1 cellular context compared by ENCODE assay signal in genomic region chr11:117931971-117932370, GRCh38.
TF ChIP-seq lines count a peak whose summit lies in the region.

No MANE protein-coding gene starts in this region.

TF ChIP-seq in GM12878, 131 proteins besides CTCF, POLR2A, EP300 and RAD21 (continued from another document and continues in another):
- no peak for TF ChIP-seq CUX1 (IDR thresholded peaks at IDR 0.05; ENCODE audit: insufficient replicate concordance, low read depth, low read length)
- TF ChIP-seq PRDM15 (CRISPR knock-in tag; IDR thresholded peaks at IDR 0.05): no peak
- TF ChIP-seq WRNIP1 (IDR thresholded peaks at IDR 0.05; ENCODE audit: borderline replicate concordance, low read depth, low read length): no peak
- TF ChIP-seq GABPA (IDR thresholded peaks at IDR 0.05; ENCODE audit: low read depth): no peak
- TF ChIP-seq KLF5 (IDR thresholded peaks at IDR 0.05; ENCODE audit: partially characterized antibody): no peak
- no peak for TF ChIP-seq ZNF207 (IDR thresholded peaks at IDR 0.05; ENCODE audit: borderline replicate concordance)
- no peak for TF ChIP-seq HDGF (IDR thresholded peaks at IDR 0.05)
- TF ChIP-seq, protein P1, sequence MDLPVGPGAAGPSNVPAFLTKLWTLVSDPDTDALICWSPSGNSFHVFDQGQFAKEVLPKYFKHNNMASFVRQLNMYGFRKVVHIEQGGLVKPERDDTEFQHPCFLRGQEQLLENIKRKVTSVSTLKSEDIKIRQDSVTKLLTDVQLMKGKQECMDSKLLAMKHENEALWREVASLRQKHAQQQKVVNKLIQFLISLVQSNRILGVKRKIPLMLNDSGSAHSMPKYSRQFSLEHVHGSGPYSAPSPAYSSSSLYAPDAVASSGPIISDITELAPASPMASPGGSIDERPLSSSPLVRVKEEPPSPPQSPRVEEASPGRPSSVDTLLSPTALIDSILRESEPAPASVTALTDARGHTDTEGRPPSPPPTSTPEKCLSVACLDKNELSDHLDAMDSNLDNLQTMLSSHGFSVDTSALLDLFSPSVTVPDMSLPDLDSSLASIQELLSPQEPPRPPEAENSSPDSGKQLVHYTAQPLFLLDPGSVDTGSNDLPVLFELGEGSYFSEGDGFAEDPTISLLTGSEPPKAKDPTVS (IDR thresholded peaks at IDR 0.05; ENCODE audit: low read depth, low read length): no peak
- no peak for TF ChIP-seq ZNF217 (IDR thresholded peaks at IDR 0.05)
- TF ChIP-seq RB1 (IDR thresholded peaks at IDR 0.05; ENCODE audit: borderline replicate concordance): no peak
- no peak for TF ChIP-seq CREM (IDR thresholded peaks at IDR 0.05; ENCODE audit: low read depth)
- no peak for TF ChIP-seq SREBF2 (IDR thresholded peaks at IDR 0.05; ENCODE audit: low read length)
- TF ChIP-seq ZSCAN29 (IDR thresholded peaks at IDR 0.05): no peak
- TF ChIP-seq CBX5 (IDR thresholded peaks at IDR 0.05; ENCODE audit: low read depth): no peak
- TF ChIP-seq MYC (IDR thresholded peaks at IDR 0.05; ENCODE audit: insufficient read depth, insufficient read length, insufficient replicate concordance, low read length, severe bottlenecking): no peak
- TF ChIP-seq MTA2 (IDR thresholded peaks at IDR 0.05; ENCODE audit: low read depth): peak; percentile 13; the same call in 1 of the 2 replicates
- 0 out of 2 replicates have a peak, but pooled peaks have one; percentile 20 for TF ChIP-seq JUND (IDR thresholded peaks at IDR 0.05; ENCODE audit: low read depth, low read length)
- no peak for TF ChIP-seq STAT1 (conservative IDR thresholded peaks at IDR 0.05)
- 0 out of 2 replicates have a peak, but pooled peaks have one; percentile 25 for TF ChIP-seq PAX5 (IDR thresholded peaks at IDR 0.05; ENCODE audit: borderline replicate concordance, low read depth, low read length)
- TF ChIP-seq SIX5 (IDR thresholded peaks at IDR 0.05; ENCODE audit: low read depth, low read length, severe bottlenecking): no peak
- no peak for TF ChIP-seq ATF2 (IDR thresholded peaks at IDR 0.05; ENCODE audit: low read length)
- TF ChIP-seq, protein P2, sequence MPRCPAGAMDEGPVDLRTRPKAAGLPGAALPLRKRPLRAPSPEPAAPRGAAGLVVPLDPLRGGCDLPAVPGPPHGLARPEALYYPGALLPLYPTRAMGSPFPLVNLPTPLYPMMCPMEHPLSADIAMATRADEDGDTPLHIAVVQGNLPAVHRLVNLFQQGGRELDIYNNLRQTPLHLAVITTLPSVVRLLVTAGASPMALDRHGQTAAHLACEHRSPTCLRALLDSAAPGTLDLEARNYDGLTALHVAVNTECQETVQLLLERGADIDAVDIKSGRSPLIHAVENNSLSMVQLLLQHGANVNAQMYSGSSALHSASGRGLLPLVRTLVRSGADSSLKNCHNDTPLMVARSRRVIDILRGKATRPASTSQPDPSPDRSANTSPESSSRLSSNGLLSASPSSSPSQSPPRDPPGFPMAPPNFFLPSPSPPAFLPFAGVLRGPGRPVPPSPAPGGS (IDR thresholded peaks at IDR 0.05; ENCODE audit: borderline replicate concordance, insufficient read depth, low read depth, low read length, poor library complexity, severe bottlenecking): peak; percentile 61
- TF ChIP-seq JUNB (IDR thresholded peaks at IDR 0.05): peak; percentile 76
- no peak for TF ChIP-seq CEBPZ (IDR thresholded peaks at IDR 0.05; ENCODE audit: low read depth, low read length)
- TF ChIP-seq CREB1 (IDR thresholded peaks at IDR 0.05; ENCODE audit: low read depth): 0 out of 2 replicates have a peak, but pooled peaks have one; percentile 4
- TF ChIP-seq NR2C2 (IDR thresholded peaks at IDR 0.05; ENCODE audit: borderline replicate concordance, control insufficient read depth, insufficient read length, low read depth): no peak
- TF ChIP-seq DPF2 (IDR thresholded peaks at IDR 0.05): 0 out of 2 replicates have a peak, but pooled peaks have one; percentile 51
- TF ChIP-seq, protein P3, sequence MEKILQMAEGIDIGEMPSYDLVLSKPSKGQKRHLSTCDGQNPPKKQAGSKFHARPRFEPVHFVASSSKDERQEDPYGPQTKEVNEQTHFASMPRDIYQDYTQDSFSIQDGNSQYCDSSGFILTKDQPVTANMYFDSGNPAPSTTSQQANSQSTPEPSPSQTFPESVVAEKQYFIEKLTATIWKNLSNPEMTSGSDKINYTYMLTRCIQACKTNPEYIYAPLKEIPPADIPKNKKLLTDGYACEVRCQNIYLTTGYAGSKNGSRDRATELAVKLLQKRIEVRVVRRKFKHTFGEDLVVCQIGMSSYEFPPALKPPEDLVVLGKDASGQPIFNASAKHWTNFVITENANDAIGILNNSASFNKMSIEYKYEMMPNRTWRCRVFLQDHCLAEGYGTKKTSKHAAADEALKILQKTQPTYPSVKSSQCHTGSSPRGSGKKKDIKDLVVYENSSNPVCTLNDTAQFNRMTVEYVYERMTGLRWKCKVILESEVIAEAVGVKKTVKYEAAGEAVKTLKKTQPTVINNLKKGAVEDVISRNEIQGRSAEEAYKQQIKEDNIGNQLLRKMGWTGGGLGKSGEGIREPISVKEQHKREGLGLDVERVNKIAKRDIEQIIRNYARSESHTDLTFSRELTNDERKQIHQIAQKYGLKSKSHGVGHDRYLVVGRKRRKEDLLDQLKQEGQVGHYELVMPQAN (conservative IDR thresholded peaks at IDR 0.05): no peak
- no peak for TF ChIP-seq CBX3 (IDR thresholded peaks at IDR 0.05; ENCODE audit: borderline replicate concordance, low read depth)
- TF ChIP-seq, protein P4, sequence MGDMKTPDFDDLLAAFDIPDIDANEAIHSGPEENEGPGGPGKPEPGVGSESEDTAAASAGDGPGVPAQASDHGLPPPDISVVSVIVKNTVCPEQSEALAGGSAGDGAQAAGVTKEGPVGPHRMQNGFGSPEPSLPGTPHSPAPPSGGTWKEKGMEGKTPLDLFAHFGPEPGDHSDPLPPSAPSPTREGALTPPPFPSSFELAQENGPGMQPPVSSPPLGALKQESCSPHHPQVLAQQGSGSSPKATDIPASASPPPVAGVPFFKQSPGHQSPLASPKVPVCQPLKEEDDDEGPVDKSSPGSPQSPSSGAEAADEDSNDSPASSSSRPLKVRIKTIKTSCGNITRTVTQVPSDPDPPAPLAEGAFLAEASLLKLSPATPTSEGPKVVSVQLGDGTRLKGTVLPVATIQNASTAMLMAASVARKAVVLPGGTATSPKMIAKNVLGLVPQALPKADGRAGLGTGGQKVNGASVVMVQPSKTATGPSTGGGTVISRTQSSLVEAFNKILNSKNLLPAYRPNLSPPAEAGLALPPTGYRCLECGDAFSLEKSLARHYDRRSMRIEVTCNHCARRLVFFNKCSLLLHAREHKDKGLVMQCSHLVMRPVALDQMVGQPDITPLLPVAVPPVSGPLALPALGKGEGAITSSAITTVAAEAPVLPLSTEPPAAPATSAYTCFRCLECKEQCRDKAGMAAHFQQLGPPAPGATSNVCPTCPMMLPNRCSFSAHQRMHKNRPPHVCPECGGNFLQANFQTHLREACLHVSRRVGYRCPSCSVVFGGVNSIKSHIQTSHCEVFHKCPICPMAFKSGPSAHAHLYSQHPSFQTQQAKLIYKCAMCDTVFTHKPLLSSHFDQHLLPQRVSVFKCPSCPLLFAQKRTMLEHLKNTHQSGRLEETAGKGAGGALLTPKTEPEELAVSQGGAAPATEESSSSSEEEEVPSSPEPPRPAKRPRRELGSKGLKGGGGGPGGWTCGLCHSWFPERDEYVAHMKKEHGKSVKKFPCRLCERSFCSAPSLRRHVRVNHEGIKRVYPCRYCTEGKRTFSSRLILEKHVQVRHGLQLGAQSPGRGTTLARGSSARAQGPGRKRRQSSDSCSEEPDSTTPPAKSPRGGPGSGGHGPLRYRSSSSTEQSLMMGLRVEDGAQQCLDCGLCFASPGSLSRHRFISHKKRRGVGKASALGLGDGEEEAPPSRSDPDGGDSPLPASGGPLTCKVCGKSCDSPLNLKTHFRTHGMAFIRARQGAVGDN (IDR thresholded peaks at IDR 0.05): peak; percentile 62; the same call in 1 of the 2 replicates
- TF ChIP-seq CEBPB (IDR thresholded peaks at IDR 0.05; ENCODE audit: borderline replicate concordance in 1 of 2, low read depth in 2 of 2, low read length in 2 of 2): no peak
- TF ChIP-seq IRF4 (IDR thresholded peaks at IDR 0.05; ENCODE audit: low read depth, low read length): peak; percentile 95
